In genomic region chr19:51327066-51327985, GRCh38 we compare ENCODE assay signal across 1 cellular context.
TF ChIP-seq lines count a peak whose summit lies in the region.

No MANE protein-coding gene starts in this region.

TF ChIP-seq in HepG2, 621 proteins besides CTCF, POLR2A, EP300 and RAD21 (continued from another document):
- TF ChIP-seq UBTF (CRISPR knock-in tag; IDR thresholded peaks at IDR 0.05), result peak; percentile 23; the same call in 1 of the 2 replicates
- TF ChIP-seq ARID2 (CRISPR knock-in tag; IDR thresholded peaks at IDR 0.05; ENCODE audit: borderline replicate concordance), result 0 out of 2 replicates have a peak, but pooled peaks have one; percentile 43
- 0 out of 2 replicates have a peak, but pooled peaks have one; percentile 19 for TF ChIP-seq TAF1 (CRISPR knock-in tag; IDR thresholded peaks at IDR 0.05)
- no peak for TF ChIP-seq ZUFSP (CRISPR knock-in tag; IDR thresholded peaks at IDR 0.05; ENCODE audit: borderline replicate concordance)
- no peak for TF ChIP-seq DNMT1 (CRISPR knock-in tag; IDR thresholded peaks at IDR 0.05)
- TF ChIP-seq TFDP1 (CRISPR knock-in tag; IDR thresholded peaks at IDR 0.05; ENCODE audit: borderline replicate concordance), result peak; percentile 20; the same call in 1 of the 2 replicates
- TF ChIP-seq CSRNP1 (CRISPR knock-in tag; IDR thresholded peaks at IDR 0.05), result peak; percentile 73
- peak; percentile 41 for TF ChIP-seq MXD1 (CRISPR knock-in tag; IDR thresholded peaks at IDR 0.05)
- TF ChIP-seq GABPB1 (CRISPR knock-in tag; IDR thresholded peaks at IDR 0.05), result peak; percentile 28; the same call in 1 of the 2 replicates
- no peak for TF ChIP-seq ZBTB44 (CRISPR knock-in tag; IDR thresholded peaks at IDR 0.05)
- TF ChIP-seq RBFOX2 (IDR thresholded peaks at IDR 0.05; ENCODE audit: low read depth, low read length), result peak; percentile 79
- TF ChIP-seq ZNF574 (CRISPR knock-in tag; IDR thresholded peaks at IDR 0.05), result peak; percentile 52; the same call in 1 of the 2 replicates
- TF ChIP-seq HOXA3 (CRISPR knock-in tag; IDR thresholded peaks at IDR 0.05), result peak; percentile 45; the same call in 1 of the 2 replicates
- peak; percentile 33; the same call in 1 of the 2 replicates for TF ChIP-seq PHF8 (CRISPR knock-in tag; IDR thresholded peaks at IDR 0.05)
- TF ChIP-seq ZSCAN9 (CRISPR knock-in tag; IDR thresholded peaks at IDR 0.05; ENCODE audit: borderline replicate concordance), result no peak
- TF ChIP-seq TEAD3 (CRISPR knock-in tag; optimal IDR thresholded peaks at IDR 0.05; ENCODE audit: borderline replicate concordance), result peak; percentile 21
- no peak for TF ChIP-seq BCL6 (CRISPR knock-in tag; IDR thresholded peaks at IDR 0.05)
- peak; percentile 65 for TF ChIP-seq ZNF687 (CRISPR knock-in tag; IDR thresholded peaks at IDR 0.05)
- TF ChIP-seq ZFP91 (CRISPR knock-in tag; IDR thresholded peaks at IDR 0.05; ENCODE audit: borderline replicate concordance), result 0 out of 2 replicates have a peak, but pooled peaks have one; percentile 32
- TF ChIP-seq AGO1 (IDR thresholded peaks at IDR 0.05; ENCODE audit: low read depth, low read length, poor library complexity, severe bottlenecking), result peak; percentile 95
- no peak for TF ChIP-seq ZNF451 (CRISPR knock-in tag; IDR thresholded peaks at IDR 0.05)
- 0 out of 2 replicates have a peak, but pooled peaks have one; percentile 36 for TF ChIP-seq ZNF580 (CRISPR knock-in tag; IDR thresholded peaks at IDR 0.05; ENCODE audit: borderline replicate concordance, low read depth)
